Comparison of ENCODE assay signal across 8 cellular contexts in the genomic region with DNA sequence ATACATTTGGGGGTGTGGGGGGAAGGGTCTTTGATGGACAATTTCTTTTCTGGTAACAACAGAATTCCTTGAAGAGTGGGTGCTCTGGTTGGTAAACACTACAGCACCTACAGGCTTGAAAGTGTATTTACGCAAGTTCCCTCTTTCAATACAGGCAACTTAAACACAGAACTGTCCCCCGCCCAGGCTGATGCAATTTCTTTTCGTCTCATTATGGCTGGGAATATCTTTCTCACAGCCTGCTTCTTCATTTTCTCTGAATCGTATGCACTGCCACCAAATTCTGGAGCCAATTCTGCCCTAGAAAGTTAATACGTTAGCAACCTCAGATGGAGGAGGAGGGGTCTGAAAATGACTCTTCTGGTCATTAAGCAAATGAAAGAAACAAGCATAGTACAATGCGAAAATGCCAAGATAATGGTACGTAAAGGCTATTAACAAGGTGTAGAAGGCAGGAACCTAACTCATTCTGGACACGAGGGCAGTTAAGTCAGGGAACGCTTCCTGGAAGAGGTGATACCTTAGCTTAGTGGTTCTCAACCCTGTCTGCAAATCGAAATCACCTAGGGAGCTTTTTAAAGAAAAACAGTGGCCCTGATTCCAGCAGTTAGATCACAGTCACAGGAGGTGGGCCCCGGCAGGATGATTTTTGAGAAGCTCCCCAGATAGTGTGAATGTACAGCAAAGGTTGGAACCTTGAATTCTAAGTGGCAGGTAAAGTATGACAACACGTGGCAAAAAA. TPM values are rescaled to one million over a fixed set of nuclear protein-coding genes. Genes with fewer than 3 reads are reported as not detected.
A peak's percentile ranks its signal among the peaks of the same experiment; 100 is the strongest.
DNase-seq lines count a peak whose midpoint lies in the region; ATAC-seq, FAIRE-seq and TF ChIP-seq lines count a peak whose summit lies in the region.

No MANE protein-coding gene starts in this region.

- H3K36me3 ChIP-seq in astrocyte (ENCODE audit: insufficient read depth, low read length) = no peaks in the 10 kb centered on the region
- H3K36me3 ChIP-seq in keratinocyte (ENCODE audit: control insufficient read depth in 2 of 2, extremely low read depth in 1 of 2, insufficient read depth in 2 of 2, low read length in 2 of 2) = no peaks in the 10 kb centered on the region

- H3K4me3 ChIP-seq in AG04449 (ENCODE audit: low read depth, low read length) (peak overlapping the region; percentile 88), GM12875 (ENCODE audit: low read depth, low read length) (peak overlapping the region; percentile 70), astrocyte (ENCODE audit: insufficient read depth, low read depth, low read length) (peak overlapping the region; percentile 77), keratinocyte (ENCODE audit: control insufficient read depth in 2 of 3, extremely low read depth in 1 of 3, insufficient read depth in 2 of 3, low read depth in 1 of 3, low read length in 3 of 3) (peak overlapping the region; percentile 55 to 75 (median 73))

- peak overlapping the region; percentile 87 for H3K9ac ChIP-seq in astrocyte (ENCODE audit: low read length)
- H3K9ac ChIP-seq in keratinocyte (ENCODE audit: control insufficient read depth, extremely low read depth, insufficient read depth, low read length) = peak overlapping the region; percentile 85

- dilution Hi-C loops in keratinocyte (cut with MboI; ENCODE audit: extremely low pct_ligation_motif_present, low sequenced_read_pairs) = no loop called here

- no peaks in the 10 kb centered on the region for H3K36me3 Mint-ChIP-seq in astrocyte (ENCODE audit: low read depth, unreplicated experiment)
- H3K36me3 Mint-ChIP-seq in stimulated activated naive B cell treated with anti-CD40 and anti-IgM and Interleukin-4, amounts not matched to agents 10 μg/mL and 1 μg/mL and 100 μg/mL, for 72 hours = peaks cover 9 to 10% of the 10 kb centered on the region in 2 donors

- H3K4me2 ChIP-seq in astrocyte (ENCODE audit: low read length) = peak overlapping the region; percentile 92
- H3K4me2 ChIP-seq in keratinocyte (ENCODE audit: control insufficient read depth, extremely low read depth, insufficient read depth, low read depth, low read length) = peak overlapping the region; percentile 77

- H3K27me3 Mint-ChIP-seq in astrocyte (ENCODE audit: low read depth, unreplicated experiment) = no peaks in the 10 kb centered on the region
- H3K27me3 Mint-ChIP-seq in stimulated activated naive B cell treated with anti-CD40 and anti-IgM and Interleukin-4, amounts not matched to agents 10 μg/mL and 1 μg/mL and 100 μg/mL, for 72 hours = no peaks in the 10 kb centered on the region

- ATAC-seq in HG02763 (IDR thresholded peaks at IDR 0.05; ENCODE audit: unreplicated experiment) = peak; percentile 22
- ATAC-seq in stimulated activated naive B cell treated with anti-CD40 and anti-IgM and Interleukin-4, amounts not matched to agents 10 μg/mL and 1 μg/mL and 100 μg/mL, for 72 hours (replicated peaks) = peak; percentile 0 to 22

- peaks cover 12% of the 10 kb centered on the region for H3K4me1 ChIP-seq in astrocyte (ENCODE audit: insufficient read depth, low read length)
- H3K4me1 ChIP-seq in keratinocyte (ENCODE audit: control insufficient read depth, extremely low read depth, insufficient read depth, low read length) = peaks cover 9% of the 10 kb centered on the region

- H3K9me3 Mint-ChIP-seq in astrocyte (ENCODE audit: unreplicated experiment) = no peaks in the 10 kb centered on the region
- no peaks in the 10 kb centered on the region for H3K9me3 Mint-ChIP-seq in stimulated activated naive B cell treated with anti-CD40 and anti-IgM and Interleukin-4, amounts not matched to agents 10 μg/mL and 1 μg/mL and 100 μg/mL, for 72 hours

- POLR2A ChIA-PET in AG04449 (lab: Yijun Ruan, JAX) = interaction anchor here (0.9 to 1.8 kb wide), 3 partner anchors 7 to 11 kb away, joined by 4 to 7 read pairs (median 5); no protein-coding TSS in a partner anchor

- peaks cover 14% of the 10 kb centered on the region for H3K4me1 Mint-ChIP-seq in astrocyte (ENCODE audit: low read depth, unreplicated experiment)
- H3K4me1 Mint-ChIP-seq in stimulated activated naive B cell treated with anti-CD40 and anti-IgM and Interleukin-4, amounts not matched to agents 10 μg/mL and 1 μg/mL and 100 μg/mL, for 72 hours = peaks cover 7 to 16% of the 10 kb centered on the region in 2 donors

- H4K20me1 ChIP-seq in astrocyte (ENCODE audit: insufficient read depth, low read length) (no peaks in the 10 kb centered on the region), keratinocyte (ENCODE audit: control insufficient read depth, extremely low read depth, insufficient read depth, low read length) (no peaks in the 10 kb centered on the region)

- peak overlapping the region; percentile 86 for H3K4me3 Mint-ChIP-seq in astrocyte (ENCODE audit: unreplicated experiment)
- H3K4me3 Mint-ChIP-seq in stimulated activated naive B cell treated with anti-CD40 and anti-IgM and Interleukin-4, amounts not matched to agents 10 μg/mL and 1 μg/mL and 100 μg/mL, for 72 hours = peak overlapping the region; percentile 87

- no peak for DNase-seq in AG04449 (ENCODE audit: low read depth, low spot score)
- peak; percentile 83 to 91 for DNase-seq in NOMO-1 (lab: John Stamatoyannopoulos, UW; ENCODE audit: unreplicated experiment in 2 of 2)
- peak; percentile 26 for DNase-seq in astrocyte (ENCODE audit: low read depth)
- no peak for DNase-seq in keratinocyte (ENCODE audit: low read depth, low spot score)
- DNase-seq in stimulated activated naive B cell treated with anti-CD40 and anti-IgM and Interleukin-4, amounts not matched to agents 10 μg/mL and 1 μg/mL and 100 μg/mL, for 72 hours = no peak
- DNase-seq in KG1 (lab: John Stamatoyannopoulos, UW) = no peak

- H3K27me3 ChIP-seq in astrocyte (ENCODE audit: insufficient read depth, low read length) (no peaks in the 10 kb centered on the region), keratinocyte (ENCODE audit: control insufficient read depth, extremely low read depth, insufficient read depth, low read length) (no peaks in the 10 kb centered on the region)

- H3K79me2 ChIP-seq in astrocyte (ENCODE audit: insufficient read depth, low read length) = no peaks in the 10 kb centered on the region
- H3K79me2 ChIP-seq in keratinocyte (ENCODE audit: control insufficient read depth, insufficient read depth, low read length) = no peaks in the 10 kb centered on the region

- FAIRE-seq in astrocyte (lab: Jason Lieb, UNC) (no peak), keratinocyte (lab: Jason Lieb, UNC) (peak; percentile 44)

- H3K27ac ChIP-seq in astrocyte (ENCODE audit: low read depth, low read length) (peak overlapping the region; percentile 92), keratinocyte (ENCODE audit: control insufficient read depth, insufficient read depth, low read length) (peak overlapping the region; percentile 91)

- CTCF ChIA-PET in AG04449 (lab: Yijun Ruan, JAX) = interaction anchor here (1.1 kb wide), 1 partner anchor 23 kb away, joined by 4 read pairs; no protein-coding TSS in a partner anchor

- peak overlapping the region; percentile 73 for H3K27ac Mint-ChIP-seq in astrocyte (ENCODE audit: unreplicated experiment)
- peak overlapping the region; percentile 91 for H3K27ac Mint-ChIP-seq in stimulated activated naive B cell treated with anti-CD40 and anti-IgM and Interleukin-4, amounts not matched to agents 10 μg/mL and 1 μg/mL and 100 μg/mL, for 72 hours

- H2AFZ ChIP-seq in astrocyte (ENCODE audit: low read depth, low read length) (peak overlapping the region; percentile 88), keratinocyte (ENCODE audit: control insufficient read depth, low read length) (peak overlapping the region; percentile 80)

- no peaks in the 10 kb centered on the region for H3K9me3 ChIP-seq in astrocyte (ENCODE audit: insufficient read depth, low read depth, low read length)
- no peaks in the 10 kb centered on the region for H3K9me3 ChIP-seq in keratinocyte (ENCODE audit: control insufficient read depth, low read depth, low read length)

- no peaks in the 10 kb centered on the region for H3K9me1 ChIP-seq in keratinocyte (ENCODE audit: control insufficient read depth, extremely low read depth, insufficient read depth, low read length)

- TF ChIP-seq CTCF in AG04449 (IDR thresholded peaks at IDR 0.05; ENCODE audit: insufficient read depth, low read length, missing control alignments) = no peak
- peak; percentile 31; the same call in 1 of the 2 replicates for TF ChIP-seq CTCF in GM12875 (IDR thresholded peaks at IDR 0.05; ENCODE audit: borderline replicate concordance, insufficient read depth, low read depth, low read length)
- no peak for TF ChIP-seq CTCF in astrocyte (IDR thresholded peaks at IDR 0.05; ENCODE audit: insufficient read depth, low read depth, low read length)
- peak in 1 of 3 experiments; percentile 28 for TF ChIP-seq CTCF in keratinocyte (optimal IDR thresholded peaks at IDR 0.05 in 1 of 3, IDR thresholded peaks at IDR 0.05 in 1 of 3, conservative IDR thresholded peaks at IDR 0.05 in 1 of 3; ENCODE audit: extremely low read depth in 1 of 3, insufficient read depth in 2 of 3, low read length in 3 of 3)

RNA-seq across cellular contexts. Expression of gene AGA, which starts 1.0 kb away (rescaled TPM):
- 15.1 and 17.1 TPM in 2 replicates for total RNA-seq in astrocyte
- 12.0 to 18.0 TPM (median 16.7 TPM) in 3 replicates for polyA plus RNA-seq in keratinocyte
- polyA plus RNA-seq in keratinocyte (2011; ENCODE audit: low read depth) = 33.0 TPM
- 10.0 and 13.6 TPM in 2 replicates for polyA plus RNA-seq in keratinocyte (2011; cell fraction: cytosol; rRNA removed)
- polyA plus RNA-seq in keratinocyte (2011; cell fraction: nucleus; rRNA removed) = 20.5 and 31.5 TPM in 2 replicates
- 14.3 and 19.5 TPM in 2 replicates for polyA plus RNA-seq in keratinocyte (2012; ENCODE audit: low replicate concordance)
- polyA minus RNA-seq in keratinocyte = 6.4 to 14.7 TPM (median 10.0 TPM) in 3 replicates
- 21.5 TPM for polyA minus RNA-seq in keratinocyte (2011; cell fraction: cytosol; rRNA and poly(A)+ RNA removed)
- polyA minus RNA-seq in keratinocyte (2011; cell fraction: nucleus; rRNA and poly(A)+ RNA removed) = 17.7 and 19.0 TPM in 2 replicates

Comparison
In these comparisons a context has a peak if more than half of its experiments do, and no peak if none do; other contexts are left out.
1. DNase-seq: peak in NOMO-1 (2 of 2) and astrocyte (single experiment); none in AG04449 (single experiment), keratinocyte (single experiment), stimulated activated naive B cell treated with anti-CD40 and anti-IgM and Interleukin-4, amounts not matched to agents 10 μg/mL and 1 μg/mL and 100 μg/mL, for 72 hours (single experiment) and KG1 (single experiment).
2. Peak in every context shown above with its lines, with median percentiles within 50 percentile points of each other: H3K4me3 ChIP-seq.